Comparison of ENCODE assay signal across 8 cellular contexts in genomic region chr6:116370717-116371383, GRCh38. TPM values are rescaled to one million over a fixed set of nuclear protein-coding genes. Genes with fewer than 3 reads are reported as not detected.
DNase-seq lines count a peak whose midpoint lies in the region; ATAC-seq, FAIRE-seq and TF ChIP-seq lines count a peak whose summit lies in the region.

TSS of gene DSE (plus strand) at chr6:116370947. CDS start at chr6:116399251, 28,304 bp downstream.

- no peaks in the 10 kb centered on the region for H3K9me3 ChIP-seq in pancreas
- H3K9me3 ChIP-seq in tibial artery: no peaks in the 10 kb centered on the region

- H3K27me3 Mint-ChIP-seq in activated naive CD8-positive, alpha-beta T cell treated with anti-CD3 and anti-CD28 coated beads for 36 hours: peaks cover 42% of the 10 kb centered on the region

- H3K4me3 ChIP-seq in pancreas (peak within 1 kb of the TSS; percentile 51 to 80 (median 64)), tibial artery (peak within 1 kb of the TSS; percentile 90 to 93)

- H3K4me1 ChIP-seq in pancreas: peaks cover 0 to 8% (median 0%) of the 10 kb centered on the region in 3 donors
- H3K4me1 ChIP-seq in tibial artery: peaks cover 0 to 9% (median 4%) of the 10 kb centered on the region in 4 donors

- TF ChIP-seq CTCF in pancreas (IDR thresholded peaks at IDR 0.05): no peak
- no peak for TF ChIP-seq CTCF in tibial artery (IDR thresholded peaks at IDR 0.05)

- intact Hi-C loops in Right ventricle myocardium inferior (cut with DNase I) (loop anchor here (5.0 kb wide), 2 partner anchors 36 to 94 kb away; partner anchors contain the start of gene TSPYL1), pancreas (cut with DNase I) (no loop called here), tibial artery (cut with DNase I; ENCODE audit: low total_unique reads) (loop anchor here (10.0 kb wide), 1 partner anchor 144 kb away; the partner anchor contains the start of gene CALHM5)

- FAIRE-seq in pancreas (lab: Jason Lieb, UNC): no peak

- ATAC-seq in GM18909 (IDR thresholded peaks at IDR 0.05; ENCODE audit: poor library complexity, unreplicated experiment): peak; percentile 79
- peak; percentile 67 for ATAC-seq in HG03135 (IDR thresholded peaks at IDR 0.05; ENCODE audit: unreplicated experiment)
- peak; percentile 95 for ATAC-seq in Right ventricle myocardium inferior
- ATAC-seq in pancreas: peak; percentile 80 to 89 (median 88)

- DNase-seq in AG20443 (ENCODE audit: low spot score) (peak; percentile 90), RPMI8226 (peak; percentile 78), Right ventricle myocardium inferior (ENCODE audit: missing footprints) (peak; percentile 95), pancreas (peak; percentile 39 to 85 (median 64)), tibial artery (peak; percentile 88 to 94)
- peak; percentile 61 for DNase-seq in activated naive CD8-positive, alpha-beta T cell treated with anti-CD3 and anti-CD28 coated beads for 36 hours

- WGBS in pancreas, 2 donors: 1% methylated on average over 48 to 86 of the region's 86 CpGs

- peaks cover 15% of the 10 kb centered on the region for H3K4me1 Mint-ChIP-seq in activated naive CD8-positive, alpha-beta T cell treated with anti-CD3 and anti-CD28 coated beads for 36 hours

- H3K9me3 Mint-ChIP-seq in activated naive CD8-positive, alpha-beta T cell treated with anti-CD3 and anti-CD28 coated beads for 36 hours: no peaks in the 10 kb centered on the region

- no peaks in the 10 kb centered on the region for H3K36me3 Mint-ChIP-seq in activated naive CD8-positive, alpha-beta T cell treated with anti-CD3 and anti-CD28 coated beads for 36 hours

- peak within 1 kb of the TSS; percentile 73 for H3K4me3 Mint-ChIP-seq in activated naive CD8-positive, alpha-beta T cell treated with anti-CD3 and anti-CD28 coated beads for 36 hours

- peaks cover 0 to 8% (median 0%) of the 10 kb centered on the region in 4 donors for H3K27me3 ChIP-seq in pancreas
- H3K27me3 ChIP-seq in tibial artery: no peaks in the 10 kb centered on the region

- H3K27ac ChIP-seq in pancreas: peak within 1 kb of the TSS in 3 of 4 donors; percentile 31 to 71 (median 69)
- peak within 1 kb of the TSS; percentile 94 to 98 for H3K27ac ChIP-seq in tibial artery

- no peaks in the 10 kb centered on the region for H3K36me3 ChIP-seq in pancreas
- H3K36me3 ChIP-seq in tibial artery: no peaks in the 10 kb centered on the region

- H3K27ac Mint-ChIP-seq in activated naive CD8-positive, alpha-beta T cell treated with anti-CD3 and anti-CD28 coated beads for 36 hours: peak within 1 kb of the TSS; percentile 59

RNA-seq across cellular contexts. Expression of gene DSE, which starts in this region (rescaled TPM):
- 1 to 10 TPM; 3.2 to 4.9 TPM for total RNA-seq in activated naive CD8-positive, alpha-beta T cell treated with anti-CD3 and anti-CD28 coated beads for 36 hours
- total RNA-seq in Right ventricle myocardium inferior: 11.6 TPM
- 10 to 100 TPM in 1 of 6 donors, 1 to 10 TPM in 5; 1.8 to 19.2 (median 3.9) TPM for total RNA-seq in pancreas
- 1 to 10 TPM; 1.7 to 2.6 TPM for polyA plus RNA-seq in pancreas

Comparison
In these comparisons a context has a peak if more than half of its experiments do, and no peak if none do; other contexts are left out.
1. Peak in every context shown above with its lines: DNase-seq, ATAC-seq, H3K4me3 ChIP-seq and H3K27ac ChIP-seq.
2. intact Hi-C loops: an anchor here in Right ventricle myocardium inferior (5.0 kb wide) and tibial artery (10.0 kb wide); none called in pancreas.